Comparison of ENCODE assay signal across 1 cellular context in the genomic region with DNA sequence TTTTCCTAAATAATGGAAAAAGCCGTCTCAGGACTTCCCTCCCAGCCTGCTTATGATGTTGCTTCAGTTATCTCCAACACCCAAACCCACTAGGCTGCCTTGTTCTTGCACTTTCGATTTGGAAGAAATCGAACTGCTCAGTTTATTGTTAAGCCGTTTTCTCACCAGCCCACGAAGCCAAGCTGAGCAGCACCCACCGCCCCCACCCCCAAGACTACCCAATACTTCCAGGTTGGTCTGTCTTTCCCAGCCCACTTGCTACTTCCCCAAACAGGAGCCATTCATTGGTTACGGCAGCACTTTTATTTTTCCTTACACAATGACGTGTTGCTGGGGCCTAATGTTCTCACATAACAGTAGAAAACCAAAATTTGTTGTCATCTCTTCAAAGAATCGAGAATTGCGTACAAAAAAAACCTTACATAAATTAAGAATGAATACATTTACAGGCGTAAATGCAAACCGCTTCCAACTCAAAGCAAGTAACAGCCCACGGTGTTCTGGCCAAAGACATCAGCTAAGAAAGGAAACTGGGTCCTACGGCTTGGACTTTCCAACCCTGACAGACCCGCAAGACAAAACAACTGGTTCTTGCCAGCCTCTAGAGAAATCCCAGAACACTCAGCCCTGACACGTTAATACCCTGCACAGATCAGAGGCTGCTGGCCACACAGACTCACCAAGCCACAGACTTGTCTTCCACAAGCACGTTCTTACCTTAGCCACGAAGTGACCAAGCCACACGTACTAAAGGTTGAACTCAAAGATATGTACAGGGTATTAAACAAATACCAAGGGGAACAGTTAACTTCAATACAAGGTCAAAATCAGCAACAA.
TF ChIP-seq lines count a peak whose summit lies in the region.

No MANE protein-coding gene starts in this region.

TF ChIP-seq in K562, 482 proteins besides CTCF, POLR2A, EP300 and RAD21 (continued from another document and continues in another):
- TF ChIP-seq, protein P1, sequence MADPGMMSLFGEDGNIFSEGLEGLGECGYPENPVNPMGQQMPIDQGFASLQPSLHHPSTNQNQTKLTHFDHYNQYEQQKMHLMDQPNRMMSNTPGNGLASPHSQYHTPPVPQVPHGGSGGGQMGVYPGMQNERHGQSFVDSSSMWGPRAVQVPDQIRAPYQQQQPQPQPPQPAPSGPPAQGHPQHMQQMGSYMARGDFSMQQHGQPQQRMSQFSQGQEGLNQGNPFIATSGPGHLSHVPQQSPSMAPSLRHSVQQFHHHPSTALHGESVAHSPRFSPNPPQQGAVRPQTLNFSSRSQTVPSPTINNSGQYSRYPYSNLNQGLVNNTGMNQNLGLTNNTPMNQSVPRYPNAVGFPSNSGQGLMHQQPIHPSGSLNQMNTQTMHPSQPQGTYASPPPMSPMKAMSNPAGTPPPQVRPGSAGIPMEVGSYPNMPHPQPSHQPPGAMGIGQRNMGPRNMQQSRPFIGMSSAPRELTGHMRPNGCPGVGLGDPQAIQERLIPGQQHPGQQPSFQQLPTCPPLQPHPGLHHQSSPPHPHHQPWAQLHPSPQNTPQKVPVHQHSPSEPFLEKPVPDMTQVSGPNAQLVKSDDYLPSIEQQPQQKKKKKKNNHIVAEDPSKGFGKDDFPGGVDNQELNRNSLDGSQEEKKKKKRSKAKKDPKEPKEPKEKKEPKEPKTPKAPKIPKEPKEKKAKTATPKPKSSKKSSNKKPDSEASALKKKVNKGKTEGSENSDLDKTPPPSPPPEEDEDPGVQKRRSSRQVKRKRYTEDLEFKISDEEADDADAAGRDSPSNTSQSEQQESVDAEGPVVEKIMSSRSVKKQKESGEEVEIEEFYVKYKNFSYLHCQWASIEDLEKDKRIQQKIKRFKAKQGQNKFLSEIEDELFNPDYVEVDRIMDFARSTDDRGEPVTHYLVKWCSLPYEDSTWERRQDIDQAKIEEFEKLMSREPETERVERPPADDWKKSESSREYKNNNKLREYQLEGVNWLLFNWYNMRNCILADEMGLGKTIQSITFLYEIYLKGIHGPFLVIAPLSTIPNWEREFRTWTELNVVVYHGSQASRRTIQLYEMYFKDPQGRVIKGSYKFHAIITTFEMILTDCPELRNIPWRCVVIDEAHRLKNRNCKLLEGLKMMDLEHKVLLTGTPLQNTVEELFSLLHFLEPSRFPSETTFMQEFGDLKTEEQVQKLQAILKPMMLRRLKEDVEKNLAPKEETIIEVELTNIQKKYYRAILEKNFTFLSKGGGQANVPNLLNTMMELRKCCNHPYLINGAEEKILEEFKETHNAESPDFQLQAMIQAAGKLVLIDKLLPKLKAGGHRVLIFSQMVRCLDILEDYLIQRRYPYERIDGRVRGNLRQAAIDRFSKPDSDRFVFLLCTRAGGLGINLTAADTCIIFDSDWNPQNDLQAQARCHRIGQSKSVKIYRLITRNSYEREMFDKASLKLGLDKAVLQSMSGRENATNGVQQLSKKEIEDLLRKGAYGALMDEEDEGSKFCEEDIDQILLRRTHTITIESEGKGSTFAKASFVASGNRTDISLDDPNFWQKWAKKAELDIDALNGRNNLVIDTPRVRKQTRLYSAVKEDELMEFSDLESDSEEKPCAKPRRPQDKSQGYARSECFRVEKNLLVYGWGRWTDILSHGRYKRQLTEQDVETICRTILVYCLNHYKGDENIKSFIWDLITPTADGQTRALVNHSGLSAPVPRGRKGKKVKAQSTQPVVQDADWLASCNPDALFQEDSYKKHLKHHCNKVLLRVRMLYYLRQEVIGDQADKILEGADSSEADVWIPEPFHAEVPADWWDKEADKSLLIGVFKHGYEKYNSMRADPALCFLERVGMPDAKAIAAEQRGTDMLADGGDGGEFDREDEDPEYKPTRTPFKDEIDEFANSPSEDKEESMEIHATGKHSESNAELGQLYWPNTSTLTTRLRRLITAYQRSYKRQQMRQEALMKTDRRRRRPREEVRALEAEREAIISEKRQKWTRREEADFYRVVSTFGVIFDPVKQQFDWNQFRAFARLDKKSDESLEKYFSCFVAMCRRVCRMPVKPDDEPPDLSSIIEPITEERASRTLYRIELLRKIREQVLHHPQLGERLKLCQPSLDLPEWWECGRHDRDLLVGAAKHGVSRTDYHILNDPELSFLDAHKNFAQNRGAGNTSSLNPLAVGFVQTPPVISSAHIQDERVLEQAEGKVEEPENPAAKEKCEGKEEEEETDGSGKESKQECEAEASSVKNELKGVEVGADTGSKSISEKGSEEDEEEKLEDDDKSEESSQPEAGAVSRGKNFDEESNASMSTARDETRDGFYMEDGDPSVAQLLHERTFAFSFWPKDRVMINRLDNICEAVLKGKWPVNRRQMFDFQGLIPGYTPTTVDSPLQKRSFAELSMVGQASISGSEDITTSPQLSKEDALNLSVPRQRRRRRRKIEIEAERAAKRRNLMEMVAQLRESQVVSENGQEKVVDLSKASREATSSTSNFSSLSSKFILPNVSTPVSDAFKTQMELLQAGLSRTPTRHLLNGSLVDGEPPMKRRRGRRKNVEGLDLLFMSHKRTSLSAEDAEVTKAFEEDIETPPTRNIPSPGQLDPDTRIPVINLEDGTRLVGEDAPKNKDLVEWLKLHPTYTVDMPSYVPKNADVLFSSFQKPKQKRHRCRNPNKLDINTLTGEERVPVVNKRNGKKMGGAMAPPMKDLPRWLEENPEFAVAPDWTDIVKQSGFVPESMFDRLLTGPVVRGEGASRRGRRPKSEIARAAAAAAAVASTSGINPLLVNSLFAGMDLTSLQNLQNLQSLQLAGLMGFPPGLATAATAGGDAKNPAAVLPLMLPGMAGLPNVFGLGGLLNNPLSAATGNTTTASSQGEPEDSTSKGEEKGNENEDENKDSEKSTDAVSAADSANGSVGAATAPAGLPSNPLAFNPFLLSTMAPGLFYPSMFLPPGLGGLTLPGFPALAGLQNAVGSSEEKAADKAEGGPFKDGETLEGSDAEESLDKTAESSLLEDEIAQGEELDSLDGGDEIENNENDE (IDR thresholded peaks at IDR 0.05; ENCODE audit: low read depth, low read length): no peak
- TF ChIP-seq JUN (IDR thresholded peaks at IDR 0.05; ENCODE audit: borderline replicate concordance, low read depth, low read length) (no peak), JUN (CRISPR knock-in tag; IDR thresholded peaks at IDR 0.05; ENCODE audit: borderline replicate concordance) (no peak), KLF13 (tag; IDR thresholded peaks at IDR 0.05; ENCODE audit: borderline replicate concordance, low read depth) (no peak), POLR2AphosphoS2 (IDR thresholded peaks at IDR 0.05; ENCODE audit: low read length) (no peak), HNRNPL (IDR thresholded peaks at IDR 0.05; ENCODE audit: low read depth, low read length) (peak; percentile 55; the same call in 1 of the 2 replicates), ATF1 (CRISPR knock-in tag; IDR thresholded peaks at IDR 0.05) (no peak), ATF1 (tag; IDR thresholded peaks at IDR 0.05) (peak; percentile 28; the same call in 1 of the 2 replicates), MCM2 (IDR thresholded peaks at IDR 0.05; ENCODE audit: low read depth) (no peak), HDAC1 (IDR thresholded peaks at IDR 0.05) (no peak), GATAD2A (IDR thresholded peaks at IDR 0.05) (no peak), RNF2 (IDR thresholded peaks at IDR 0.05) (no peak), RBM34 (IDR thresholded peaks at IDR 0.05; ENCODE audit: borderline replicate concordance, insufficient read depth, low read length) (no peak), NR2C1 (IDR thresholded peaks at IDR 0.05) (no peak), NR2C1 (tag; IDR thresholded peaks at IDR 0.05) (no peak), CREB5 (CRISPR knock-in tag; IDR thresholded peaks at IDR 0.05) (no peak), RBM17 (IDR thresholded peaks at IDR 0.05; ENCODE audit: borderline replicate concordance, low read depth, low read length) (no peak), ELF4 (CRISPR knock-in tag; IDR thresholded peaks at IDR 0.05) (no peak), NFE2L1 (tag; IDR thresholded peaks at IDR 0.05; ENCODE audit: borderline replicate concordance, low read depth) (no peak), LCOR (CRISPR knock-in tag; IDR thresholded peaks at IDR 0.05) (0 out of 2 replicates have a peak, but pooled peaks have one; percentile 26), NCOA1 (IDR thresholded peaks at IDR 0.05; ENCODE audit: low read depth) (no peak), ZC3H8 (IDR thresholded peaks at IDR 0.05) (no peak), L3MBTL2 (IDR thresholded peaks at IDR 0.05) (no peak), FOXK2 (conservative IDR thresholded peaks at IDR 0.05 in 1 of 2, IDR thresholded peaks at IDR 0.05 in 1 of 2; ENCODE audit: low read depth in 2 of 2) (no peak), NCOA2 (IDR thresholded peaks at IDR 0.05; ENCODE audit: partially characterized antibody in 2 of 2) (no peak), BRD4 (IDR thresholded peaks at IDR 0.05) (no peak), ZSCAN32 (CRISPR knock-in tag; IDR thresholded peaks at IDR 0.05) (no peak), SETDB1 (IDR thresholded peaks at IDR 0.05; ENCODE audit: low read length) (no peak)
- TF ChIP-seq, protein P2, sequence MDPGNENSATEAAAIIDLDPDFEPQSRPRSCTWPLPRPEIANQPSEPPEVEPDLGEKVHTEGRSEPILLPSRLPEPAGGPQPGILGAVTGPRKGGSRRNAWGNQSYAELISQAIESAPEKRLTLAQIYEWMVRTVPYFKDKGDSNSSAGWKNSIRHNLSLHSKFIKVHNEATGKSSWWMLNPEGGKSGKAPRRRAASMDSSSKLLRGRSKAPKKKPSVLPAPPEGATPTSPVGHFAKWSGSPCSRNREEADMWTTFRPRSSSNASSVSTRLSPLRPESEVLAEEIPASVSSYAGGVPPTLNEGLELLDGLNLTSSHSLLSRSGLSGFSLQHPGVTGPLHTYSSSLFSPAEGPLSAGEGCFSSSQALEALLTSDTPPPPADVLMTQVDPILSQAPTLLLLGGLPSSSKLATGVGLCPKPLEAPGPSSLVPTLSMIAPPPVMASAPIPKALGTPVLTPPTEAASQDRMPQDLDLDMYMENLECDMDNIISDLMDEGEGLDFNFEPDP (CRISPR knock-in tag; IDR thresholded peaks at IDR 0.05): no peak
- TF ChIP-seq, protein P3, sequence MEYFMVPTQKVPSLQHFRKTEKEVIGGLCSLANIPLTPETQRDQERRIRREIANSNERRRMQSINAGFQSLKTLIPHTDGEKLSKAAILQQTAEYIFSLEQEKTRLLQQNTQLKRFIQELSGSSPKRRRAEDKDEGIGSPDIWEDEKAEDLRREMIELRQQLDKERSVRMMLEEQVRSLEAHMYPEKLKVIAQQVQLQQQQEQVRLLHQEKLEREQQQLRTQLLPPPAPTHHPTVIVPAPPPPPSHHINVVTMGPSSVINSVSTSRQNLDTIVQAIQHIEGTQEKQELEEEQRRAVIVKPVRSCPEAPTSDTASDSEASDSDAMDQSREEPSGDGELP (CRISPR knock-in tag; IDR thresholded peaks at IDR 0.05; ENCODE audit: borderline replicate concordance): peak; percentile 43
- TF ChIP-seq, protein P4, sequence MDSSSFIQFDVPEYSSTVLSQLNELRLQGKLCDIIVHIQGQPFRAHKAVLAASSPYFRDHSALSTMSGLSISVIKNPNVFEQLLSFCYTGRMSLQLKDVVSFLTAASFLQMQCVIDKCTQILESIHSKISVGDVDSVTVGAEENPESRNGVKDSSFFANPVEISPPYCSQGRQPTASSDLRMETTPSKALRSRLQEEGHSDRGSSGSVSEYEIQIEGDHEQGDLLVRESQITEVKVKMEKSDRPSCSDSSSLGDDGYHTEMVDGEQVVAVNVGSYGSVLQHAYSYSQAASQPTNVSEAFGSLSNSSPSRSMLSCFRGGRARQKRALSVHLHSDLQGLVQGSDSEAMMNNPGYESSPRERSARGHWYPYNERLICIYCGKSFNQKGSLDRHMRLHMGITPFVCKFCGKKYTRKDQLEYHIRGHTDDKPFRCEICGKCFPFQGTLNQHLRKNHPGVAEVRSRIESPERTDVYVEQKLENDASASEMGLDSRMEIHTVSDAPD (CRISPR knock-in tag; IDR thresholded peaks at IDR 0.05): no peak
- TF ChIP-seq, protein P5, sequence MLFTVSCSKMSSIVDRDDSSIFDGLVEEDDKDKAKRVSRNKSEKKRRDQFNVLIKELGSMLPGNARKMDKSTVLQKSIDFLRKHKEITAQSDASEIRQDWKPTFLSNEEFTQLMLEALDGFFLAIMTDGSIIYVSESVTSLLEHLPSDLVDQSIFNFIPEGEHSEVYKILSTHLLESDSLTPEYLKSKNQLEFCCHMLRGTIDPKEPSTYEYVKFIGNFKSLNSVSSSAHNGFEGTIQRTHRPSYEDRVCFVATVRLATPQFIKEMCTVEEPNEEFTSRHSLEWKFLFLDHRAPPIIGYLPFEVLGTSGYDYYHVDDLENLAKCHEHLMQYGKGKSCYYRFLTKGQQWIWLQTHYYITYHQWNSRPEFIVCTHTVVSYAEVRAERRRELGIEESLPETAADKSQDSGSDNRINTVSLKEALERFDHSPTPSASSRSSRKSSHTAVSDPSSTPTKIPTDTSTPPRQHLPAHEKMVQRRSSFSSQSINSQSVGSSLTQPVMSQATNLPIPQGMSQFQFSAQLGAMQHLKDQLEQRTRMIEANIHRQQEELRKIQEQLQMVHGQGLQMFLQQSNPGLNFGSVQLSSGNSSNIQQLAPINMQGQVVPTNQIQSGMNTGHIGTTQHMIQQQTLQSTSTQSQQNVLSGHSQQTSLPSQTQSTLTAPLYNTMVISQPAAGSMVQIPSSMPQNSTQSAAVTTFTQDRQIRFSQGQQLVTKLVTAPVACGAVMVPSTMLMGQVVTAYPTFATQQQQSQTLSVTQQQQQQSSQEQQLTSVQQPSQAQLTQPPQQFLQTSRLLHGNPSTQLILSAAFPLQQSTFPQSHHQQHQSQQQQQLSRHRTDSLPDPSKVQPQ (CRISPR knock-in tag; IDR thresholded peaks at IDR 0.05; ENCODE audit: borderline replicate concordance): no peak
- TF ChIP-seq, protein P6, sequence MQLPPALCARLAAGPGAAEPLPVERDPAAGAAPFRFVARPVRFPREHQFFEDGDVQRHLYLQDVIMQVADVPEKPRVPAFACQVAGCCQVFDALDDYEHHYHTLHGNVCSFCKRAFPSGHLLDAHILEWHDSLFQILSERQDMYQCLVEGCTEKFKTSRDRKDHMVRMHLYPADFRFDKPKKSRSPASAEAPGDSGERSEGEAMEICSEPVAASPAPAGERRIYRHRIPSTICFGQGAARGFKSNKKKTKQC (CRISPR knock-in tag; IDR thresholded peaks at IDR 0.05): no peak
- TF ChIP-seq, protein P7, sequence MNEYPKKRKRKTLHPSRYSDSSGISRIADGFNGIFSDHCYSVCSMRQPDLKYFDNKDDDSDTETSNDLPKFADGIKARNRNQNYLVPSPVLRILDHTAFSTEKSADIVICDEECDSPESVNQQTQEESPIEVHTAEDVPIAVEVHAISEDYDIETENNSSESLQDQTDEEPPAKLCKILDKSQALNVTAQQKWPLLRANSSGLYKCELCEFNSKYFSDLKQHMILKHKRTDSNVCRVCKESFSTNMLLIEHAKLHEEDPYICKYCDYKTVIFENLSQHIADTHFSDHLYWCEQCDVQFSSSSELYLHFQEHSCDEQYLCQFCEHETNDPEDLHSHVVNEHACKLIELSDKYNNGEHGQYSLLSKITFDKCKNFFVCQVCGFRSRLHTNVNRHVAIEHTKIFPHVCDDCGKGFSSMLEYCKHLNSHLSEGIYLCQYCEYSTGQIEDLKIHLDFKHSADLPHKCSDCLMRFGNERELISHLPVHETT (CRISPR knock-in tag; conservative IDR thresholded peaks at IDR 0.05 in 1 of 2, IDR thresholded peaks at IDR 0.05 in 1 of 2): no peak
